In genomic region chr12:29957835-29958234, GRCh38 we compare ENCODE assay signal across 17 cellular contexts.
A peak's percentile ranks its signal among the peaks of the same experiment; 100 is the strongest.
DNase-seq lines count a peak whose midpoint lies in the region; ATAC-seq and TF ChIP-seq lines count a peak whose summit lies in the region.
"Had no signal": no experiment of that assay in that cellular context is flagged by ENCODE, and none has a peak within 500 bp of the region (broad histone marks: within the 10 kb centered on the region; RNA-seq: fewer than 3 reads in every experiment).

No MANE protein-coding gene starts in this region.

- H3K27me3 Mint-ChIP-seq in MCF 10A (ENCODE audit: insufficient read depth, unreplicated experiment), result no peaks in the 10 kb centered on the region

- CTCF ChIA-PET in MCF 10A (lab: Yijun Ruan, JAX), result no interaction called here

- DNase-seq in MCF 10A (ENCODE audit: unreplicated experiment), result peak; percentile 25
- no peak for DNase-seq in breast epithelium (ENCODE audit: low spot score in 2 of 2)
- peak; percentile 11 for DNase-seq in NCI-H1105 (lab: John Stamatoyannopoulos, UW)
- peak; percentile 38 for DNase-seq in dermis blood vessel endothelial cell
- DNase-seq in activated naive CD4-positive, alpha-beta T cell treated with anti-CD3 and anti-CD28 coated beads, Interleukin-2, amount 50 U/mL, for 72 hours (ENCODE audit: low spot score in 2 of 2), result no peak
- DNase-seq in activated naive CD4-positive, alpha-beta T cell (lab: John Stamatoyannopoulos, UW), result no peak
- DNase-seq in left colon, result no peak
- DNase-seq: H9, NCI-H146, NCI-H2081, NCI-H226, NCI-H526 treated with DMSO at 0.1 percent for 48 hours, PC-9, SW 1271 had no signal

- ATAC-seq in activated naive CD4-positive, alpha-beta T cell treated with anti-CD3 and anti-CD28 coated beads, Interleukin-2, amount 50 U/mL, for 72 hours, result no peak
- no peak for ATAC-seq in left colon
- ATAC-seq: A549 had no signal

- H3K36me3 Mint-ChIP-seq in MCF 10A (ENCODE audit: insufficient read depth, unreplicated experiment), result no peaks in the 10 kb centered on the region
- H3K36me3 Mint-ChIP-seq in activated naive CD4-positive, alpha-beta T cell treated with anti-CD3 and anti-CD28 coated beads, Interleukin-2, amount 50 U/mL, for 72 hours, result no peaks in the 10 kb centered on the region

- POLR2A ChIA-PET in MCF 10A (lab: Yijun Ruan, JAX), result no interaction called here

- no TSS peak for BruUV-seq in MCF 10A (replicated peaks; lab: Mats Ljungman, UMichigan)

- H3K36me3 ChIP-seq in breast epithelium, result no peaks in the 10 kb centered on the region
- H3K36me3 ChIP-seq: BLaER1 treated with 17β-estradiol and CSF1 and Interleukin-3, amounts not matched to agents 10 nM and 100 nM; SJSA1 had no signal

- no peaks in the 10 kb centered on the region for H3K27me3 ChIP-seq in breast epithelium
- H3K27me3 ChIP-seq: BLaER1 treated with 17β-estradiol and CSF1 and Interleukin-3, amounts not matched to agents 10 nM and 100 nM; SJSA1 had no signal

- no peak overlapping the region for H3K4me3 ChIP-seq in breast epithelium
- H3K4me3 ChIP-seq: A549; BLaER1 treated with 17β-estradiol and CSF1 and Interleukin-3, amounts not matched to agents 10 nM and 100 nM; PC-9; SJSA1 had no signal

- no peaks in the 10 kb centered on the region for H3K9me3 Mint-ChIP-seq in MCF 10A (ENCODE audit: unreplicated experiment)
- peaks cover 0 to 8% of the 10 kb centered on the region in 2 donors for H3K9me3 Mint-ChIP-seq in activated naive CD4-positive, alpha-beta T cell treated with anti-CD3 and anti-CD28 coated beads, Interleukin-2, amount 50 U/mL, for 72 hours
- H3K9me3 Mint-ChIP-seq: H9 had no signal

- no peak overlapping the region for H3K4me3 Mint-ChIP-seq in MCF 10A (ENCODE audit: unreplicated experiment)
- H3K4me3 Mint-ChIP-seq: H9 had no signal

- TF ChIP-seq CTCF in MCF 10A (IDR thresholded peaks at IDR 0.05; ENCODE audit: unreplicated experiment) (no peak), breast epithelium (IDR thresholded peaks at IDR 0.05) (no peak)

- intact Hi-C loops in MCF 10A (cut with micrococcal nuclease) (no loop called here), breast epithelium (cut with DNase I; ENCODE audit: low total_unique reads) (no loop called here), left colon (cut with DNase I, micrococcal nuclease) (no loop called here)

- no peak for TF ChIP-seq POLR2A in breast epithelium (IDR thresholded peaks at IDR 0.05)

- H3K4me1 ChIP-seq in breast epithelium, result no peaks in the 10 kb centered on the region
- H3K4me1 ChIP-seq: A549, SJSA1 had no signal

- H3K9me3 ChIP-seq in breast epithelium, result no peaks in the 10 kb centered on the region
- H3K9me3 ChIP-seq: A549, SJSA1 had no signal

- H3K27ac ChIP-seq in breast epithelium, result no peak overlapping the region
- H3K27ac ChIP-seq: A549; BLaER1 treated with 17β-estradiol and CSF1 and Interleukin-3, amounts not matched to agents 10 nM and 100 nM; PC-9; SJSA1 had no signal

- no peak overlapping the region for H3K27ac Mint-ChIP-seq in MCF 10A (ENCODE audit: low read depth, unreplicated experiment)
- no peak overlapping the region for H3K27ac Mint-ChIP-seq in activated naive CD4-positive, alpha-beta T cell treated with anti-CD3 and anti-CD28 coated beads, Interleukin-2, amount 50 U/mL, for 72 hours
- H3K27ac Mint-ChIP-seq: H9 had no signal

- no peaks in the 10 kb centered on the region for H3K4me1 Mint-ChIP-seq in MCF 10A (ENCODE audit: insufficient read depth, unreplicated experiment)
- H3K4me1 Mint-ChIP-seq: H9 had no signal

Comparison
In these comparisons a context has a peak if more than half of its experiments do, and no peak if none do; other contexts are left out.
1. DNase-seq: peak in MCF 10A (single experiment), NCI-H1105 (single experiment) and dermis blood vessel endothelial cell (single experiment); none in breast epithelium (0 of 2), activated naive CD4-positive, alpha-beta T cell treated with anti-CD3 and anti-CD28 coated beads, Interleukin-2, amount 50 U/mL, for 72 hours (0 of 2), activated naive CD4-positive, alpha-beta T cell (0 of 4) and left colon (0 of 2).